In genomic region chr5:15056988-15057592, GRCh38 we compare ENCODE assay signal across 28 cellular contexts.
"Had no signal": no experiment of that assay in that cellular context is flagged by ENCODE, and none has a peak within 500 bp of the region (broad histone marks: within the 10 kb centered on the region; RNA-seq: fewer than 3 reads in every experiment).

No MANE protein-coding gene starts in this region.

- H3K36me3 Mint-ChIP-seq: naive B cell; stimulated activated effector memory CD8-positive, alpha-beta T cell treated with anti-CD3 and anti-CD28 coated beads, Interleukin-12 subunit alpha, Interleukin-12 subunit beta, amount 100 ng/mL, for 72 hours; type B pancreatic cell had no signal

- H3K79me2 ChIP-seq: parathyroid adenoma had no signal

- DNase-seq: naive B cell; naive thymus-derived CD8-positive, alpha-beta T cell; nephron progenitor cell; occipital lobe; ovary; psoas muscle; right cardiac atrium; right lobe of liver; sigmoid colon; small intestine; stimulated activated CD4-positive, alpha-beta T cell treated with anti-CD3 and anti-CD28 coated beads, Interleukin-15, amount 100 ng/mL, for 24 hours; stimulated activated CD4-positive, alpha-beta T cell treated with anti-CD3 and anti-CD28 coated beads, Interleukin-2, amount 100 ng/mL, for 24 hours; stimulated activated CD4-positive, alpha-beta T cell treated with anti-CD3 and anti-CD28 coated beads, Interleukin-2, amount 100 ng/mL, for 48 hours; stimulated activated CD4-positive, alpha-beta T cell treated with anti-CD3 and anti-CD28 coated beads, Interleukin-4, amount 100 ng/mL, for 24 hours; stimulated activated naive B cell treated with anti-CD40 and anti-IgM and Interleukin-4, amounts not matched to agents 10 μg/mL and 1 μg/mL and 100 μg/mL, for 72 hours; stimulated activated naive CD4-positive, alpha-beta T cell treated with Interleukin-2 at 50 U/mL for 16 hours; stomach; thyroid gland; transverse colon had no signal

- H3K9me3 Mint-ChIP-seq: natural killer cell treated with Interleukin-12 subunit alpha and Interleukin-12 subunit beta and Interleukin-15 and Interleukin-18, amount 100 ng/mL, for 72 hours; stimulated activated naive CD8-positive, alpha-beta T cell treated with anti-CD3 and anti-CD28 coated beads, Interleukin-15, Interleukin-2, amounts not matched to agents 100 ng/mL and 50 ng/mL, for 24 hours; type B pancreatic cell had no signal

- H3K27ac ChIP-seq: ovary, parathyroid adenoma, psoas muscle, right lobe of liver, sigmoid colon, stomach, thoracic aorta, thyroid gland, transverse colon, vagina had no signal

- H3K27ac Mint-ChIP-seq: naive B cell; naive thymus-derived CD8-positive, alpha-beta T cell; natural killer cell treated with Interleukin-12 subunit alpha and Interleukin-12 subunit beta and Interleukin-15 and Interleukin-18, amount 100 ng/mL, for 72 hours; nephron progenitor cell; progenitor cell of endocrine pancreas; stimulated activated effector memory CD8-positive, alpha-beta T cell treated with anti-CD3 and anti-CD28 coated beads, Interleukin-12 subunit alpha, Interleukin-12 subunit beta, amount 100 ng/mL, for 72 hours; stimulated activated naive B cell treated with anti-CD40 and anti-IgM and Interleukin-4, amounts not matched to agents 10 μg/mL and 1 μg/mL and 100 μg/mL, for 72 hours; stimulated activated naive CD8-positive, alpha-beta T cell treated with anti-CD3 and anti-CD28 coated beads, Interleukin-15, Interleukin-2, amounts not matched to agents 100 ng/mL and 50 ng/mL, for 24 hours; type B pancreatic cell had no signal

- H3K4me1 ChIP-seq: parathyroid adenoma, psoas muscle, right lobe of liver, sigmoid colon, stomach, thyroid gland, transverse colon, vagina had no signal

- H3K36me3 ChIP-seq: ovary, right lobe of liver, sigmoid colon, stomach, thoracic aorta, thyroid gland, transverse colon, vagina had no signal

- H3K4me3 Mint-ChIP-seq: naive B cell; naive thymus-derived CD8-positive, alpha-beta T cell; natural killer cell treated with Interleukin-12 subunit alpha and Interleukin-12 subunit beta and Interleukin-15 and Interleukin-18, amount 100 ng/mL, for 72 hours; nephron progenitor cell; neural crest cell; stimulated activated effector memory CD8-positive, alpha-beta T cell treated with anti-CD3 and anti-CD28 coated beads, Interleukin-12 subunit alpha, Interleukin-12 subunit beta, amount 100 ng/mL, for 72 hours; stimulated activated naive B cell treated with anti-CD40 and anti-IgM and Interleukin-4, amounts not matched to agents 10 μg/mL and 1 μg/mL and 100 μg/mL, for 72 hours; stimulated activated naive CD8-positive, alpha-beta T cell treated with anti-CD3 and anti-CD28 coated beads, Interleukin-15, Interleukin-2, amounts not matched to agents 100 ng/mL and 50 ng/mL, for 24 hours; type B pancreatic cell had no signal

- H3K9me3 ChIP-seq: ovary, right lobe of liver, thyroid gland, transverse colon, vagina had no signal

- ATAC-seq: naive thymus-derived CD8-positive, alpha-beta T cell; psoas muscle; right cardiac atrium; right lobe of liver; stimulated activated effector memory CD8-positive, alpha-beta T cell treated with anti-CD3 and anti-CD28 coated beads, Interleukin-12 subunit alpha, Interleukin-12 subunit beta, amount 100 ng/mL, for 72 hours; stimulated activated naive B cell treated with anti-CD40 and anti-IgM and Interleukin-4, amounts not matched to agents 10 μg/mL and 1 μg/mL and 100 μg/mL, for 72 hours had no signal

- H2AFZ ChIP-seq: parathyroid adenoma had no signal

- H3K27me3 Mint-ChIP-seq: progenitor cell of endocrine pancreas, type B pancreatic cell had no signal

- H3K4me1 Mint-ChIP-seq: naive B cell; nephron progenitor cell; neural crest cell; stimulated activated effector memory CD8-positive, alpha-beta T cell treated with anti-CD3 and anti-CD28 coated beads, Interleukin-12 subunit alpha, Interleukin-12 subunit beta, amount 100 ng/mL, for 72 hours; stimulated activated naive B cell treated with anti-CD40 and anti-IgM and Interleukin-4, amounts not matched to agents 10 μg/mL and 1 μg/mL and 100 μg/mL, for 72 hours had no signal

- H3K4me3 ChIP-seq: ovary, psoas muscle, right lobe of liver, sigmoid colon, stomach, thoracic aorta, thyroid gland, transverse colon, vagina had no signal

- H3K9ac ChIP-seq: parathyroid adenoma had no signal

- H3K27me3 ChIP-seq: ovary, right lobe of liver, sigmoid colon, stomach, thyroid gland, vagina had no signal
